Comparison of ENCODE assay signal across 10 cellular contexts in genomic region chr2:98457045-98457696, GRCh38.
DNase-seq lines count a peak whose midpoint lies in the region; ATAC-seq and FAIRE-seq lines count a peak whose summit lies in the region.
"Had no signal": no experiment of that assay in that cellular context is flagged by ENCODE, and none has a peak within 500 bp of the region (broad histone marks: within the 10 kb centered on the region; RNA-seq: fewer than 3 reads in every experiment).

No MANE protein-coding gene starts in this region.

- DNase-seq in AG08396 (ENCODE audit: low spot score) (peak; percentile 79), HCEC 1CT (peak; percentile 95), adipocyte (ENCODE audit: low read depth) (peak; percentile 89), kidney tubule cell (ENCODE audit: low spot score) (peak; percentile 85), anterior cingulate cortex (lab: John Stamatoyannopoulos, UW) (no peak), NCI-H345 treated with DMSO at 0.1 percent for 48 hours (lab: John Stamatoyannopoulos, UW; ENCODE audit: unreplicated experiment) (no peak), urothelium cell line (ENCODE audit: low spot score) (no peak)

- H3K36me3 ChIP-seq in adipocyte (ENCODE audit: control insufficient read depth, insufficient read depth, low read length, severe bottlenecking): no peaks in the 10 kb centered on the region
- H3K36me3 ChIP-seq: Peyer's patch had no signal

- no peak for ATAC-seq in GM21528 (IDR thresholded peaks at IDR 0.05; ENCODE audit: low FRiP score, unreplicated experiment)
- ATAC-seq: sciatic nerve had no signal

- no peak for FAIRE-seq in urothelium cell line (lab: Jason Lieb, UNC)

- peak overlapping the region; percentile 38 for H3K9ac ChIP-seq in adipocyte (ENCODE audit: low read length)

- no peaks in the 10 kb centered on the region for H3K9me3 ChIP-seq in adipocyte (ENCODE audit: control insufficient read depth, low read length)
- H3K9me3 ChIP-seq: Peyer's patch had no signal

- H3K4me1 ChIP-seq in adipocyte (ENCODE audit: control insufficient read depth, insufficient read depth, low read length): peaks cover 29% of the 10 kb centered on the region

- H3K27me3 ChIP-seq in adipocyte (replicated peaks; ENCODE audit: control insufficient read depth, insufficient read depth, low read length): no peaks in the 10 kb centered on the region
- H3K27me3 ChIP-seq: Peyer's patch had no signal

- H3K4me3 ChIP-seq in adipocyte (ENCODE audit: low read length): peak overlapping the region; percentile 43
- H3K4me3 ChIP-seq: Peyer's patch had no signal

Comparison
In these comparisons a context has a peak if more than half of its experiments do, and no peak if none do; other contexts are left out.
1. DNase-seq: peak in AG08396 (single experiment), HCEC 1CT (single experiment), adipocyte (single experiment) and kidney tubule cell (single experiment); none in anterior cingulate cortex (0 of 58), NCI-H345 treated with DMSO at 0.1 percent for 48 hours (single experiment) and urothelium cell line (single experiment).